In genomic region chr3:63349583-63350177, GRCh38 we compare ENCODE assay signal across 8 cellular contexts.
DNase-seq lines count a peak whose midpoint lies in the region; ATAC-seq and TF ChIP-seq lines count a peak whose summit lies in the region.

No MANE protein-coding gene starts in this region.

- no peaks in the 10 kb centered on the region for H3K79me2 ChIP-seq in hepatocyte

- H3K36me3 ChIP-seq in adrenal gland (replicated peaks in 1 of 2) (no peaks in the 10 kb centered on the region), hepatocyte (replicated peaks; ENCODE audit: insufficient read depth, low read depth) (no peaks in the 10 kb centered on the region)

- no peaks in the 10 kb centered on the region for H4K20me1 ChIP-seq in hepatocyte (ENCODE audit: insufficient read depth, poor library complexity, severe bottlenecking)

- no peak overlapping the region for H3K27ac ChIP-seq in adrenal gland
- H3K27ac ChIP-seq in hepatocyte, result no peak overlapping the region

- 3 to 6% (median 5%) methylated on average over 6 of the region's 6 CpGs for WGBS in adrenal gland, 4 donors
- 7% methylated on average over 6 of the region's 6 CpGs for WGBS in hepatocyte (ENCODE audit: low lambda C conversion rate, missing lambda C conversion rate)

- peak overlapping the region; percentile 17 for H3K4me2 ChIP-seq in hepatocyte

- no peaks in the 10 kb centered on the region for H3K27me3 ChIP-seq in adrenal gland
- peaks cover 4% of the 10 kb centered on the region for H3K27me3 ChIP-seq in hepatocyte

- TF ChIP-seq POLR2A in adrenal gland (IDR thresholded peaks at IDR 0.05), result no peak

- DNase-seq in COR-L47 (lab: John Stamatoyannopoulos, UW), result peak; percentile 63
- peak; percentile 17 for DNase-seq in NCI-H446 treated with DMSO at 0.1 percent for 48 hours (lab: John Stamatoyannopoulos, UW)
- peak; percentile 51 to 80 (median 69) for DNase-seq in adrenal gland
- peak; percentile 86 for DNase-seq in hepatocyte (ENCODE audit: low spot score)
- DNase-seq in stimulated activated CD4-positive, alpha-beta T cell treated with anti-CD3 and anti-CD28 coated beads, Interleukin-15, amount 100 ng/mL, for 24 hours, result peak; percentile 60
- no peak for DNase-seq in activated effector memory CD4-positive, alpha-beta T cell treated with anti-CD3 and anti-CD28 coated beads, Interleukin-2, amount 50 U/mL, for 16 hours

- intact Hi-C loops in adrenal gland (cut with DNase I), result loop anchor here (5.0 kb wide), 2 partner anchors 468 to 648 kb away; partner anchors contain the start of gene C3orf49 (in 2 of the 2)

- ATAC-seq in GM18858 (IDR thresholded peaks at IDR 0.05; ENCODE audit: unreplicated experiment) (peak; percentile 75), HG03135 (IDR thresholded peaks at IDR 0.05; ENCODE audit: unreplicated experiment) (peak; percentile 68)

- no peak overlapping the region for H2AFZ ChIP-seq in hepatocyte

- H3K4me3 ChIP-seq in adrenal gland, result no peak overlapping the region
- H3K4me3 ChIP-seq in hepatocyte, result no peak overlapping the region

- H3K9me2 ChIP-seq in hepatocyte (replicated peaks; ENCODE audit: insufficient read depth), result no peaks in the 10 kb centered on the region

- TF ChIP-seq CTCF in adrenal gland (IDR thresholded peaks at IDR 0.05) (peak; percentile 59 to 80 (median 66)), hepatocyte (IDR thresholded peaks at IDR 0.05; ENCODE audit: poor library complexity) (peak; percentile 87)

- H3K4me1 ChIP-seq in adrenal gland (replicated peaks in 1 of 2) (peaks cover 0 to 4% of the 10 kb centered on the region in 2 donors), hepatocyte (ENCODE audit: insufficient read depth) (no peaks in the 10 kb centered on the region)

- H3K9me3 ChIP-seq in adrenal gland (replicated peaks in 1 of 3) (no peaks in the 10 kb centered on the region), hepatocyte (ENCODE audit: low read depth) (no peaks in the 10 kb centered on the region)
